33 cellular contexts compared by ENCODE assay signal in the genomic region with DNA sequence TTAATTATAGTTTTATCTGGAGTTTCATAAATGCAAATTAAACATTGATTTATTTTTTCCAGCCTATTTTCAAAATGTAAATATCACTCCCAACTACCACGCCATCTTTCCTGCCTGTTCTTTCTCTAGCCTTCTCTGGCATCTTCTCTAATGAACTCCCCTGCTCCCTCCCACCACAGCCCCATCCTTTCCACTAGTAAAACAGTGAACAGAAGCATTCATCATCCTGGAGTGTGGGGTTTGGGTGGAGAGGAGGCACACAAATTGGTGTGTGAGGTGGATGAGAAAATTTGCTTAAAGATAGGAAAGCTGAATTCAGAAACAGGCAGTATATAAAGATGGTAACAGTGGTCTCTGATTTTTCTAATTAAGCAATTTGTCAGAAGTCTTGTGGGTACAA.
A peak's percentile ranks its signal among the peaks of the same experiment; 100 is the strongest.
DNase-seq lines count a peak whose midpoint lies in the region; ATAC-seq and TF ChIP-seq lines count a peak whose summit lies in the region.
"Had no signal": no experiment of that assay in that cellular context is flagged by ENCODE, and none has a peak within 500 bp of the region (broad histone marks: within the 10 kb centered on the region; RNA-seq: fewer than 3 reads in every experiment).

No MANE protein-coding gene starts in this region.

- POLR2A ChIA-PET in IMR-90 (lab: Charles Lee; ENCODE audit: unreplicated experiment), result no interaction called here
- POLR2A ChIA-PET in MCF 10A (lab: Yijun Ruan, JAX), result interaction anchor here (0.6 kb wide), 1 partner anchor 1183 kb away, joined by 3 read pairs; no protein-coding TSS in a partner anchor

- H3K4me3 ChIP-seq in IMR-90 (ENCODE audit: insufficient read depth, low read depth, low read length) (no peak overlapping the region), uterus (no peak overlapping the region)
- H3K4me3 ChIP-seq: A549; BLaER1; BLaER1 treated with 17β-estradiol and CSF1 and Interleukin-3, amounts not matched to agents 10 nM and 100 nM had no signal

- no peaks in the 10 kb centered on the region for H3K27me3 Mint-ChIP-seq in MCF 10A (ENCODE audit: insufficient read depth, unreplicated experiment)
- H3K27me3 Mint-ChIP-seq: CD4-positive, CD25-positive, alpha-beta regulatory T cell had no signal

- H4K20me1 ChIP-seq in IMR-90 (ENCODE audit: insufficient read depth, low read length), result no peaks in the 10 kb centered on the region
- H4K20me1 ChIP-seq: BLaER1; BLaER1 treated with 17β-estradiol and CSF1 and Interleukin-3, amounts not matched to agents 10 nM and 100 nM had no signal

- no peak overlapping the region for H3K18ac ChIP-seq in IMR-90 (ENCODE audit: low read depth, low read length)

- BruUV-seq in IMR-90 (replicated peaks; lab: Mats Ljungman, UMichigan) (no TSS peak), MCF 10A (replicated peaks; lab: Mats Ljungman, UMichigan) (no TSS peak)

- ATAC-seq in IMR-90 (ENCODE audit: low read depth), result no peak
- ATAC-seq: A549; CD8-positive, alpha-beta T cell had no signal

- no peak overlapping the region for H3K14ac ChIP-seq in IMR-90 (replicated peaks; ENCODE audit: low read depth, low read length)

- no peak overlapping the region for H2AK9ac ChIP-seq in IMR-90 (replicated peaks; ENCODE audit: low read depth, low read length, poor library complexity)

- no peak for TF ChIP-seq CTCF in IMR-90 (conservative IDR thresholded peaks at IDR 0.05; ENCODE audit: low read depth, low read length)
- no peak for TF ChIP-seq CTCF in uterus (IDR thresholded peaks at IDR 0.05)
- no peak for TF ChIP-seq CTCF in MCF 10A (IDR thresholded peaks at IDR 0.05; ENCODE audit: unreplicated experiment)

- no peak overlapping the region for H4K5ac ChIP-seq in IMR-90 (ENCODE audit: low read depth, low read length)

- DNase-seq in IMR-90 (no peak), head of caudate nucleus (peak in 22 of 42 donors; percentile 3 to 73 (median 33)), putamen (ENCODE audit: low spot score) (peak; percentile 35), uterus (no peak), T-helper 9 cell (no peak), MCF 10A (ENCODE audit: unreplicated experiment) (no peak)
- DNase-seq: 8988T; ACHN; AML-193; BE2C; C1 segment of cervical spinal cord; Caco-2; Calu3; CD4-positive, alpha-beta memory T cell; CD4-positive, alpha-beta T cell; CD4-positive, CD25-positive, alpha-beta regulatory T cell; CD8-positive, alpha-beta memory T cell; CD8-positive, alpha-beta T cell; COR-L47; DMS 273 treated with DMSO at 0.1 percent for 48 hours; DMS153; DMS53; DMS79; DMS79 treated with DMSO at 0.1 percent for 48 hours; DND-41; EL had no signal

- in situ Hi-C loops in IMR-90 (cut with MboI; ENCODE audit: low sequenced_read_pairs), result no loop called here

- no peak overlapping the region for H3K4me3 Mint-ChIP-seq in MCF 10A (ENCODE audit: unreplicated experiment)
- H3K4me3 Mint-ChIP-seq: B cell; CD14-positive monocyte; CD4-positive, alpha-beta memory T cell; CD4-positive, alpha-beta T cell; CD4-positive, CD25-positive, alpha-beta regulatory T cell; CD8-positive, alpha-beta memory T cell; CD8-positive, alpha-beta T cell had no signal

- H3K56ac ChIP-seq in IMR-90 (ENCODE audit: extremely low read depth, insufficient read depth, low read length), result no peak overlapping the region

- no peak overlapping the region for H3K4ac ChIP-seq in IMR-90 (ENCODE audit: low read depth, low read length)

- H2AFZ ChIP-seq in IMR-90 (replicated peaks; ENCODE audit: low read length, poor library complexity), result peak overlapping the region; percentile 18

- 83% methylated on average over 1 of the region's 1 CpG; no CpG with 5 or more reads in 1 of the 2 experiments for WGBS in IMR-90 (ENCODE audit: extremely low coverage in 2 of 2, insufficient read length in 1 of 2), 2 experiments

- H3K4me1 Mint-ChIP-seq in MCF 10A (ENCODE audit: insufficient read depth, unreplicated experiment), result no peaks in the 10 kb centered on the region
- H3K4me1 Mint-ChIP-seq: B cell; CD14-positive monocyte; CD4-positive, alpha-beta memory T cell; CD8-positive, alpha-beta memory T cell had no signal

- no peak overlapping the region for H3K23ac ChIP-seq in IMR-90 (ENCODE audit: low read depth, low read length)

- no peaks in the 10 kb centered on the region for H3K36me3 Mint-ChIP-seq in MCF 10A (ENCODE audit: insufficient read depth, unreplicated experiment)
- H3K36me3 Mint-ChIP-seq: CD14-positive monocyte; CD4-positive, alpha-beta memory T cell; CD4-positive, CD25-positive, alpha-beta regulatory T cell; CD8-positive, alpha-beta T cell had no signal

- H2BK15ac ChIP-seq in IMR-90 (ENCODE audit: low read depth, low read length), result no peak overlapping the region

- H3K27ac Mint-ChIP-seq in MCF 10A (ENCODE audit: low read depth, unreplicated experiment), result no peak overlapping the region
- H3K27ac Mint-ChIP-seq: B cell; CD14-positive monocyte; CD4-positive, alpha-beta memory T cell; CD4-positive, alpha-beta T cell; CD4-positive, CD25-positive, alpha-beta regulatory T cell; CD8-positive, alpha-beta memory T cell; CD8-positive, alpha-beta T cell had no signal

- no peak overlapping the region for H2BK120ac ChIP-seq in IMR-90 (ENCODE audit: low read depth, low read length)

- no peak overlapping the region for H4K8ac ChIP-seq in IMR-90 (ENCODE audit: low read depth in 2 of 2, low read length in 2 of 2)

- H3K4me2 ChIP-seq in IMR-90 (ENCODE audit: low read depth, low read length), result no peak overlapping the region
- H3K4me2 ChIP-seq: A549; BLaER1; BLaER1 treated with 17β-estradiol and CSF1 and Interleukin-3, amounts not matched to agents 10 nM and 100 nM had no signal

- H3K36me3 ChIP-seq in IMR-90 (ENCODE audit: control insufficient read depth, insufficient read depth, low read length) (no peaks in the 10 kb centered on the region), uterus (no peaks in the 10 kb centered on the region)
- H3K36me3 ChIP-seq: BE2C; BLaER1; BLaER1 treated with 17β-estradiol and CSF1 and Interleukin-3, amounts not matched to agents 10 nM and 100 nM had no signal

- H3K9me1 ChIP-seq in IMR-90 (ENCODE audit: insufficient read depth, low read length), result no peaks in the 10 kb centered on the region

- intact Hi-C loops in IMR-90 (cut with micrococcal nuclease) (no loop called here), head of caudate nucleus (cut with DNase I) (no loop called here), uterus (cut with DNase I; ENCODE audit: low total_unique reads) (no loop called here), MCF 10A (cut with micrococcal nuclease) (no loop called here)

- no peak overlapping the region for H2BK20ac ChIP-seq in IMR-90 (ENCODE audit: low read depth, low read length)

- no peak overlapping the region for H2AK5ac ChIP-seq in IMR-90 (ENCODE audit: low read depth, low read length)

- H3K27me3 ChIP-seq in IMR-90 (ENCODE audit: control insufficient read depth, insufficient read depth, low read length), result no peaks in the 10 kb centered on the region
- no peaks in the 10 kb centered on the region for H3K27me3 ChIP-seq in uterus
- H3K27me3 ChIP-seq: BE2C; BLaER1; BLaER1 treated with 17β-estradiol and CSF1 and Interleukin-3, amounts not matched to agents 10 nM and 100 nM had no signal

- TF ChIP-seq POLR2A in IMR-90 (IDR thresholded peaks at IDR 0.05; ENCODE audit: low read depth, low read length), result no peak
- TF ChIP-seq POLR2A in uterus (IDR thresholded peaks at IDR 0.05), result no peak

- no peaks in the 10 kb centered on the region for H3K9me3 Mint-ChIP-seq in MCF 10A (ENCODE audit: unreplicated experiment)
- H3K9me3 Mint-ChIP-seq: CD4-positive, alpha-beta memory T cell; CD4-positive, alpha-beta T cell; CD4-positive, CD25-positive, alpha-beta regulatory T cell; CD8-positive, alpha-beta memory T cell; CD8-positive, alpha-beta T cell had no signal

- CTCF ChIA-PET in IMR-90 (lab: Yijun Ruan, JAX) (no interaction called here), MCF 10A (lab: Yijun Ruan, JAX) (interaction anchor here (0.8 kb wide), 1 partner anchor 37 kb away, joined by 3 read pairs; no protein-coding TSS in a partner anchor)

- H3K27ac ChIP-seq in IMR-90 (ENCODE audit: insufficient read depth, low read length) (no peak overlapping the region), uterus (no peak overlapping the region)
- H3K27ac ChIP-seq: 22Rv1; A549; BLaER1; BLaER1 treated with 17β-estradiol and CSF1 and Interleukin-3, amounts not matched to agents 10 nM and 100 nM; C4-2B had no signal

- no peak overlapping the region for H2BK5ac ChIP-seq in IMR-90 (ENCODE audit: low read depth, low read length, poor library complexity, severe bottlenecking)

- H3K4me1 ChIP-seq in IMR-90 (ENCODE audit: control insufficient read depth, insufficient read depth, low read length), result no peaks in the 10 kb centered on the region
- no peaks in the 10 kb centered on the region for H3K4me1 ChIP-seq in uterus
- H3K4me1 ChIP-seq: A549; BE2C; BLaER1; BLaER1 treated with 17β-estradiol and CSF1 and Interleukin-3, amounts not matched to agents 10 nM and 100 nM; Caco-2 had no signal

- H4K91ac ChIP-seq in IMR-90 (ENCODE audit: insufficient read depth, low read depth, low read length), result no peak overlapping the region

- H3K9ac ChIP-seq in IMR-90 (ENCODE audit: low read depth, low read length), result no peak overlapping the region
- H3K9ac ChIP-seq: BLaER1; BLaER1 treated with 17β-estradiol and CSF1 and Interleukin-3, amounts not matched to agents 10 nM and 100 nM had no signal

- TF ChIP-seq RAD21 in IMR-90 (IDR thresholded peaks at IDR 0.05; ENCODE audit: low read length), result no peak

- dilution Hi-C loops in IMR-90 (cut with HindIII; ENCODE audit: low sequenced_read_pairs, unreplicated experiment), result no loop called here

- no peaks in the 10 kb centered on the region for H3K9me3 ChIP-seq in IMR-90 (ENCODE audit: control insufficient read depth, insufficient read depth, low read length)
- H3K9me3 ChIP-seq in uterus, result no peaks in the 10 kb centered on the region
- H3K9me3 ChIP-seq: A549, BE2C, BLaER1, Caco-2 had no signal

- no peaks in the 10 kb centered on the region for H3K79me1 ChIP-seq in IMR-90 (ENCODE audit: low read depth in 1 of 2, low read length in 2 of 2)

TF ChIP-seq in IMR-90, 13 proteins besides CTCF, POLR2A, EP300 and RAD21 (continues in another document):
- TF ChIP-seq MXI1 (IDR thresholded peaks at IDR 0.05; ENCODE audit: borderline replicate concordance, low read depth, low read length), result no peak
- TF ChIP-seq FOS (IDR thresholded peaks at IDR 0.05; ENCODE audit: low read depth, low read length), result no peak
- TF ChIP-seq MAFK (IDR thresholded peaks at IDR 0.05; ENCODE audit: low read depth, low read length), result no peak
- no peak for TF ChIP-seq SMC3 (IDR thresholded peaks at IDR 0.05; ENCODE audit: low read depth, low read length)
- no peak for TF ChIP-seq RCOR1 (IDR thresholded peaks at IDR 0.05; ENCODE audit: insufficient replicate concordance, low read length)
- no peak for TF ChIP-seq NFE2L2 (IDR thresholded peaks at IDR 0.05; ENCODE audit: low read depth, low read length)

Comparison
In these comparisons a context has a peak if more than half of its experiments do, and no peak if none do; other contexts are left out.
1. DNase-seq: peak in head of caudate nucleus (22 of 42) and putamen (single experiment); none in IMR-90 (single experiment), uterus (0 of 2), T-helper 9 cell (single experiment) and MCF 10A (single experiment).